Comparison of ENCODE assay signal across 16 cellular contexts in genomic region chr5:72242796-72243475, GRCh38.
DNase-seq lines count a peak whose midpoint lies in the region; ATAC-seq, FAIRE-seq and TF ChIP-seq lines count a peak whose summit lies in the region.
"Had no signal": no experiment of that assay in that cellular context is flagged by ENCODE, and none has a peak within 500 bp of the region (broad histone marks: within the 10 kb centered on the region; RNA-seq: fewer than 3 reads in every experiment).

No MANE protein-coding gene starts in this region.

- DNase-seq in DMS 273 (lab: John Stamatoyannopoulos, UW; ENCODE audit: unreplicated experiment) (peak; percentile 95), NCI-H2081 treated with DMSO at 0.1 percent for 48 hours (lab: John Stamatoyannopoulos, UW) (peak; percentile 30), chondrocyte (ENCODE audit: low spot score) (no peak), RCC 7860 (ENCODE audit: low spot score) (no peak), GM13976 (ENCODE audit: low spot score) (no peak)
- DNase-seq: ACHN; activated B cell treated with CpG ODN at 0.5 μM for 24 hours; Caco-2; stimulated activated CD8-positive, alpha-beta memory T cell treated with anti-CD3 and anti-CD28 coated beads, Interleukin-4, amount 100 ng/mL, for 48 hours had no signal

- no peaks in the 10 kb centered on the region for H3K36me3 Mint-ChIP-seq in nephron (ENCODE audit: low read depth)
- no peaks in the 10 kb centered on the region for H3K36me3 Mint-ChIP-seq in chondrocyte (ENCODE audit: low read depth)

- H3K4me3 Mint-ChIP-seq in nephron (no peak overlapping the region), chondrocyte (ENCODE audit: unreplicated experiment) (no peak overlapping the region)
- H3K4me3 Mint-ChIP-seq: activated B cell treated with CpG ODN at 0.5 μM for 24 hours had no signal

- H3K9me3 Mint-ChIP-seq in nephron (no peaks in the 10 kb centered on the region), chondrocyte (ENCODE audit: low read depth) (no peaks in the 10 kb centered on the region)
- H3K9me3 Mint-ChIP-seq: activated B cell treated with CpG ODN at 0.5 μM for 24 hours had no signal

- H3K27ac ChIP-seq in cingulate gyrus (ENCODE audit: low read depth, low read length), result peak overlapping the region; percentile 94
- H3K27ac ChIP-seq: coronary artery, parathyroid adenoma, SK-N-MC had no signal

- ATAC-seq in HG03097 (IDR thresholded peaks at IDR 0.05; ENCODE audit: low FRiP score, unreplicated experiment), result no peak
- ATAC-seq: HCT116 had no signal

- in situ Hi-C loops in GM13976 (cut with MboI; ENCODE audit: low sequenced_read_pairs, unreplicated experiment), result no loop called here

- H3K27ac Mint-ChIP-seq in nephron, result peak overlapping the region; percentile 41 to 86 (median 47)
- H3K27ac Mint-ChIP-seq in chondrocyte (ENCODE audit: unreplicated experiment), result no peak overlapping the region
- H3K27ac Mint-ChIP-seq: activated B cell treated with CpG ODN at 0.5 μM for 24 hours had no signal

- FAIRE-seq in RCC 7860 (lab: Jason Lieb, UNC), result no peak

- peaks cover 43% of the 10 kb centered on the region for H3K4me1 Mint-ChIP-seq in nephron
- H3K4me1 Mint-ChIP-seq in chondrocyte (ENCODE audit: low read depth), result peaks cover 59% of the 10 kb centered on the region

- H3K27me3 Mint-ChIP-seq in nephron (ENCODE audit: low read depth) (no peaks in the 10 kb centered on the region), chondrocyte (ENCODE audit: low read depth) (no peaks in the 10 kb centered on the region)
- H3K27me3 Mint-ChIP-seq: activated B cell treated with CpG ODN at 0.5 μM for 24 hours had no signal

- TF ChIP-seq CTCF in nephron (IDR thresholded peaks at IDR 0.05; ENCODE audit: unreplicated experiment in 3 of 3), result no peak
- TF ChIP-seq CTCF in chondrocyte (IDR thresholded peaks at IDR 0.05), result no peak
- no peak for TF ChIP-seq CTCF in GM13976 (IDR thresholded peaks at IDR 0.05; ENCODE audit: borderline replicate concordance, control extremely low read depth, extremely low read depth, insufficient read depth, missing control alignments)

Comparison
In these comparisons a context has a peak if more than half of its experiments do, and no peak if none do; other contexts are left out.
1. DNase-seq: peak in DMS 273 (single experiment) and NCI-H2081 treated with DMSO at 0.1 percent for 48 hours (single experiment); none in chondrocyte (single experiment), RCC 7860 (single experiment) and GM13976 (single experiment).